8 cellular contexts compared by ENCODE assay signal in the genomic region with DNA sequence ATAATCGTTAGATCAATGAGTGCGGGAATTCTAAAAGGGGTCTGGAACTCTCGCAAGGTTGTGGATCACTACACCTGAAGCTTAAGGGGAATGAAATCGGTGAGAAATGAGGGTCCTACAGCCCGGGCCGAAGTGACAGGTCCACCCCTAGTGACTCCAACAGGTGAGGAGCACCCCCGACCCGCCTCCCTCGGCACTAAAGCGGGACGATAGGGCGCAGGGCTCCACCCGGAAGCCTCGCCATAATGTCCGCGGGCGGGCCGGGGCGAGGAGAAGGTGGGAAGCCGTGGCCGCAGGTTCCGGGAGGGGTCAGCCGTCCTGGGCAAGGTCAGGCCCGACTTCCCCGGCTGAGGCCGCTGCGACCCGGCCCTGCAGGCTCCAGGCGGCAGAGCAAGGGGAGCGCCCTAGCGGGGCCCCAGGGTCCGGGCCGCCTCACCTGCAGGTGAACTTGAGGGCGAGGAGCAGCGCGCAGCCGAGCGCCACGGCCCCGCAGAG. TPM values are rescaled to one million over a fixed set of nuclear protein-coding genes. Genes with fewer than 3 reads are reported as not detected.
A peak's percentile ranks its signal among the peaks of the same experiment; 100 is the strongest.
DNase-seq lines count a peak whose midpoint lies in the region; ATAC-seq, FAIRE-seq and TF ChIP-seq lines count a peak whose summit lies in the region.

No MANE protein-coding gene starts in this region.

- DNase-seq in A549 (ENCODE audit: low read depth in 1 of 2, low spot score in 1 of 2) (peak; percentile 25 to 39), cardiac fibroblast (ENCODE audit: low read depth in 2 of 2) (peak in 1 of 2 donors; percentile 13), right lobe of liver (peak; percentile 63 to 74 (median 65)), SIG-M5 (lab: John Stamatoyannopoulos, UW) (no peak)
- DNase-seq in stimulated activated CD8-positive, alpha-beta memory T cell treated with anti-CD3 and anti-CD28 coated beads, Interleukin-7, amount 100 ng/mL, for 24 hours (ENCODE audit: low read depth): peak; percentile 7

- H3K27me3 ChIP-seq in right lobe of liver: no peaks in the 10 kb centered on the region

- no peaks in the 10 kb centered on the region for H3K27me3 Mint-ChIP-seq in T-helper 1 cell treated with Interleukin-12 subunit alpha and Interleukin-12 subunit beta and Interleukin-4 antibody, amounts not matched to agents 30 μg/mL and 1 μg/mL, for 36 hours (ENCODE audit: low read depth)

- WGBS in A549 (ENCODE audit: missing lambda C conversion rate): under 1% methylated on average over 6 of the region's 40 CpGs
- 0% methylated on average over 8 of the region's 40 CpGs for WGBS in right lobe of liver (ENCODE audit: insufficient coverage, low coverage, low lambda C conversion rate, missing lambda C conversion rate)

- H3K27ac Mint-ChIP-seq in T-helper 1 cell treated with Interleukin-12 subunit alpha and Interleukin-12 subunit beta and Interleukin-4 antibody, amounts not matched to agents 30 μg/mL and 1 μg/mL, for 36 hours: peak overlapping the region; percentile 93

- POLR2A ChIA-PET in A549 (lab: Yijun Ruan, JAX): interaction anchor here (0.6 to 3.1 kb wide), 10 partner anchors 55 to 355 kb away, joined by 3 to 29 read pairs (median 4); a partner anchor contains a TSS

- no peak for TF ChIP-seq RAD21 in A549 (conservative IDR thresholded peaks at IDR 0.05 in 1 of 2, IDR thresholded peaks at IDR 0.05 in 1 of 2)

- TF ChIP-seq POLR2A in A549 (IDR thresholded peaks at IDR 0.05; ENCODE audit: low read length): no peak
- no peak for TF ChIP-seq POLR2A in right lobe of liver (IDR thresholded peaks at IDR 0.05)

- peak overlapping the region; percentile 95 for H3K4me3 Mint-ChIP-seq in T-helper 1 cell treated with Interleukin-12 subunit alpha and Interleukin-12 subunit beta and Interleukin-4 antibody, amounts not matched to agents 30 μg/mL and 1 μg/mL, for 36 hours

- H3K4me3 ChIP-seq in A549 (peak overlapping the region; percentile 87), cardiac fibroblast (replicated peaks in 1 of 2; ENCODE audit: low read depth in 2 of 2, low read length in 2 of 2) (peak overlapping the region; percentile 88 to 89), right lobe of liver (peak overlapping the region; percentile 86 to 87 (median 86))

- peaks cover 37% of the 10 kb centered on the region for H3K4me1 ChIP-seq in A549
- H3K4me1 ChIP-seq in right lobe of liver: peaks cover 0 to 56% (median 22%) of the 10 kb centered on the region in 4 donors

- TF ChIP-seq CTCF in A549 (IDR thresholded peaks at IDR 0.05): no peak
- TF ChIP-seq CTCF in cardiac fibroblast (IDR thresholded peaks at IDR 0.05; ENCODE audit: low read depth, low read length): no peak
- no peak for TF ChIP-seq CTCF in right lobe of liver (IDR thresholded peaks at IDR 0.05)

- intact Hi-C loops in right lobe of liver (cut with DNase I): no loop called here

- peak overlapping the region; percentile 91 to 97 for H3K27ac ChIP-seq in A549
- H3K27ac ChIP-seq in right lobe of liver: peak overlapping the region; percentile 95 to 99 (median 98)

- H3K36me3 ChIP-seq in right lobe of liver: peaks cover 0 to 4% (median 0%) of the 10 kb centered on the region in 4 donors

- no peaks in the 10 kb centered on the region for H3K9me3 ChIP-seq in A549
- H3K9me3 ChIP-seq in right lobe of liver: no peaks in the 10 kb centered on the region

- no peaks in the 10 kb centered on the region for H3K9me3 Mint-ChIP-seq in T-helper 1 cell treated with Interleukin-12 subunit alpha and Interleukin-12 subunit beta and Interleukin-4 antibody, amounts not matched to agents 30 μg/mL and 1 μg/mL, for 36 hours

- H3K4me1 Mint-ChIP-seq in T-helper 1 cell treated with Interleukin-12 subunit alpha and Interleukin-12 subunit beta and Interleukin-4 antibody, amounts not matched to agents 30 μg/mL and 1 μg/mL, for 36 hours (ENCODE audit: low read depth): peaks cover 46% of the 10 kb centered on the region

- no peak for FAIRE-seq in A549 (lab: Jason Lieb, UNC)

- peaks cover 30% of the 10 kb centered on the region for H3K36me3 Mint-ChIP-seq in T-helper 1 cell treated with Interleukin-12 subunit alpha and Interleukin-12 subunit beta and Interleukin-4 antibody, amounts not matched to agents 30 μg/mL and 1 μg/mL, for 36 hours (ENCODE audit: low read depth)

- TF ChIP-seq EP300 in A549 (IDR thresholded peaks at IDR 0.05): no peak

- CTCF ChIA-PET in A549 (lab: Yijun Ruan, JAX): interaction anchor here (0.8 to 3.9 kb wide), 5 partner anchors 13 to 339 kb away, joined by 3 to 25 read pairs (median 5); a partner anchor contains a TSS

- peak overlapping the region; percentile 95 for H3K4me2 ChIP-seq in A549

- ATAC-seq in A549 (peak; percentile 42 to 67), GM18907 (IDR thresholded peaks at IDR 0.05; ENCODE audit: unreplicated experiment) (peak; percentile 34), HG03139 (IDR thresholded peaks at IDR 0.05; ENCODE audit: unreplicated experiment) (peak; percentile 13), right lobe of liver (peak in 3 of 4 donors; percentile 0 to 9 (median 1))

TF ChIP-seq in A549, 52 proteins besides CTCF, POLR2A, EP300 and RAD21:
- TF ChIP-seq BHLHE40 (IDR thresholded peaks at IDR 0.05; ENCODE audit: low read depth, low read length) (no peak), ESRRA (IDR thresholded peaks at IDR 0.05; ENCODE audit: borderline replicate concordance, low read length) (no peak), SREBF2 (IDR thresholded peaks at IDR 0.05) (no peak), CBX8 (IDR thresholded peaks at IDR 0.05) (no peak), RNF2 (IDR thresholded peaks at IDR 0.05; ENCODE audit: borderline replicate concordance, low read depth) (no peak), ZFP36 (IDR thresholded peaks at IDR 0.05; ENCODE audit: borderline replicate concordance, partially characterized antibody) (no peak), RARB (CRISPR knock-in tag; IDR thresholded peaks at IDR 0.05) (no peak), TP53 (CRISPR knock-in tag; IDR thresholded peaks at IDR 0.05) (0 out of 2 replicates have a peak, but pooled peaks have one; percentile 9)
- TF ChIP-seq, protein P1, sequence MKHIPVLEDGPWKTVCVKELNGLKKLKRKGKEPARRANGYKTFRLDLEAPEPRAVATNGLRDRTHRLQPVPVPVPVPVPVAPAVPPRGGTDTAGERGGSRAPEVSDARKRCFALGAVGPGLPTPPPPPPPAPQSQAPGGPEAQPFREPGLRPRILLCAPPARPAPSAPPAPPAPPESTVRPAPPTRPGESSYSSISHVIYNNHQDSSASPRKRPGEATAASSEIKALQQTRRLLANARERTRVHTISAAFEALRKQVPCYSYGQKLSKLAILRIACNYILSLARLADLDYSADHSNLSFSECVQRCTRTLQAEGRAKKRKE (CRISPR knock-in tag; IDR thresholded peaks at IDR 0.05; ENCODE audit: low read depth): no peak
- TF ChIP-seq, protein P2, sequence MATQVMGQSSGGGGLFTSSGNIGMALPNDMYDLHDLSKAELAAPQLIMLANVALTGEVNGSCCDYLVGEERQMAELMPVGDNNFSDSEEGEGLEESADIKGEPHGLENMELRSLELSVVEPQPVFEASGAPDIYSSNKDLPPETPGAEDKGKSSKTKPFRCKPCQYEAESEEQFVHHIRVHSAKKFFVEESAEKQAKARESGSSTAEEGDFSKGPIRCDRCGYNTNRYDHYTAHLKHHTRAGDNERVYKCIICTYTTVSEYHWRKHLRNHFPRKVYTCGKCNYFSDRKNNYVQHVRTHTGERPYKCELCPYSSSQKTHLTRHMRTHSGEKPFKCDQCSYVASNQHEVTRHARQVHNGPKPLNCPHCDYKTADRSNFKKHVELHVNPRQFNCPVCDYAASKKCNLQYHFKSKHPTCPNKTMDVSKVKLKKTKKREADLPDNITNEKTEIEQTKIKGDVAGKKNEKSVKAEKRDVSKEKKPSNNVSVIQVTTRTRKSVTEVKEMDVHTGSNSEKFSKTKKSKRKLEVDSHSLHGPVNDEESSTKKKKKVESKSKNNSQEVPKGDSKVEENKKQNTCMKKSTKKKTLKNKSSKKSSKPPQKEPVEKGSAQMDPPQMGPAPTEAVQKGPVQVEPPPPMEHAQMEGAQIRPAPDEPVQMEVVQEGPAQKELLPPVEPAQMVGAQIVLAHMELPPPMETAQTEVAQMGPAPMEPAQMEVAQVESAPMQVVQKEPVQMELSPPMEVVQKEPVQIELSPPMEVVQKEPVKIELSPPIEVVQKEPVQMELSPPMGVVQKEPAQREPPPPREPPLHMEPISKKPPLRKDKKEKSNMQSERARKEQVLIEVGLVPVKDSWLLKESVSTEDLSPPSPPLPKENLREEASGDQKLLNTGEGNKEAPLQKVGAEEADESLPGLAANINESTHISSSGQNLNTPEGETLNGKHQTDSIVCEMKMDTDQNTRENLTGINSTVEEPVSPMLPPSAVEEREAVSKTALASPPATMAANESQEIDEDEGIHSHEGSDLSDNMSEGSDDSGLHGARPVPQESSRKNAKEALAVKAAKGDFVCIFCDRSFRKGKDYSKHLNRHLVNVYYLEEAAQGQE (IDR thresholded peaks at IDR 0.05): 0 out of 2 replicates have a peak, but pooled peaks have one; percentile 16
- TF ChIP-seq, protein P3, sequence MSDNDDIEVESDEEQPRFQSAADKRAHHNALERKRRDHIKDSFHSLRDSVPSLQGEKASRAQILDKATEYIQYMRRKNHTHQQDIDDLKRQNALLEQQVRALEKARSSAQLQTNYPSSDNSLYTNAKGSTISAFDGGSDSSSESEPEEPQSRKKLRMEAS (IDR thresholded peaks at IDR 0.05): no peak

RNA-seq across cellular contexts. Expression of a gene that starts 0.6 kb away (rescaled TPM):
- polyA plus RNA-seq in A549 (2011; rRNA removed) (42.4 and 45.1 TPM in 2 replicates), A549 (2017; fragmentation: RNase III; extraction: RNeasy Plus Mini Kit Qiagen cat#74134 plus additional on column Dnase treatment) (22.7 to 26.3 TPM (median 24.1 TPM) in 3 replicates)
- polyA plus RNA-seq in A549 (2012; cell fraction: cytosol; rRNA removed): 39.8 and 46.9 TPM in 2 replicates
- 39.6 and 47.5 TPM in 2 replicates for polyA plus RNA-seq in A549 (2012; cell fraction: nucleus; rRNA removed)
- polyA minus RNA-seq in A549 (2011; rRNA and poly(A)+ RNA removed): 28.4 and 40.2 TPM in 2 replicates
- total RNA-seq in right lobe of liver: 10 to 100 TPM; 43.2 to 63.3 (median 54.0) TPM

RNA-seq across cellular contexts. Expression of a gene that starts 55.0 kb away (rescaled TPM):
- polyA plus RNA-seq in A549 (2011; rRNA removed): 41.5 and 55.1 TPM in 2 replicates
- 23.6 and 25.7 TPM in 2 replicates for polyA plus RNA-seq in A549 (2012; cell fraction: cytosol; rRNA removed)
- polyA plus RNA-seq in A549 (2012; cell fraction: nucleus; rRNA removed): 15.1 and 25.0 TPM in 2 replicates
- 33.8 to 39.1 TPM (median 36.8 TPM) in 3 replicates for polyA plus RNA-seq in A549 (2017; fragmentation: RNase III; extraction: RNeasy Plus Mini Kit Qiagen cat#74134 plus additional on column Dnase treatment)
- polyA minus RNA-seq in A549 (2011; rRNA and poly(A)+ RNA removed): 18.5 and 23.6 TPM in 2 replicates
- 10 to 100 TPM; 22.8 to 34.0 (median 26.9) TPM for total RNA-seq in right lobe of liver

Comparison
In these comparisons a context has a peak if more than half of its experiments do, and no peak if none do; other contexts are left out.
1. ATAC-seq: peak in every context shown above with its lines; median percentile 54 in A549; 34 in GM18907; 13 in HG03139; 1 in right lobe of liver.